1 cellular context compared by ENCODE assay signal in genomic region chr10:102752934-102753664, GRCh38.
A peak's percentile ranks its signal among the peaks of the same experiment; 100 is the strongest.
TF ChIP-seq lines count a peak whose summit lies in the region.

No MANE protein-coding gene starts in this region.

TF ChIP-seq in HepG2, 621 proteins besides CTCF, POLR2A, EP300 and RAD21 (continues in another document):
- TF ChIP-seq ZNF234 (CRISPR knock-in tag; conservative IDR thresholded peaks at IDR 0.05): no peak
- no peak for TF ChIP-seq ZNF644 (CRISPR knock-in tag; IDR thresholded peaks at IDR 0.05; ENCODE audit: low read depth)
- 0 out of 2 replicates have a peak, but pooled peaks have one; percentile 32 for TF ChIP-seq TOE1 (CRISPR knock-in tag; IDR thresholded peaks at IDR 0.05)
- TF ChIP-seq GLMP (CRISPR knock-in tag; IDR thresholded peaks at IDR 0.05; ENCODE audit: borderline replicate concordance): no peak
- no peak for TF ChIP-seq GTF3A (CRISPR knock-in tag; conservative IDR thresholded peaks at IDR 0.05)
- no peak for TF ChIP-seq ZNF576 (CRISPR knock-in tag; IDR thresholded peaks at IDR 0.05)
- TF ChIP-seq AKAP8 (CRISPR knock-in tag; IDR thresholded peaks at IDR 0.05): no peak
- TF ChIP-seq HMG20A (CRISPR knock-in tag; IDR thresholded peaks at IDR 0.05; ENCODE audit: borderline replicate concordance): 0 out of 2 replicates have a peak, but pooled peaks have one; percentile 18
- TF ChIP-seq SKI (IDR thresholded peaks at IDR 0.05; ENCODE audit: partially characterized antibody): no peak
- no peak for TF ChIP-seq ZNF790 (CRISPR knock-in tag; IDR thresholded peaks at IDR 0.05; ENCODE audit: borderline replicate concordance)
- TF ChIP-seq FOXP4 (CRISPR knock-in tag; IDR thresholded peaks at IDR 0.05): no peak
- no peak for TF ChIP-seq SNAPC2 (CRISPR knock-in tag; IDR thresholded peaks at IDR 0.05)
- no peak for TF ChIP-seq ZSCAN22 (CRISPR knock-in tag; IDR thresholded peaks at IDR 0.05)
- no peak for TF ChIP-seq ETV6 (CRISPR knock-in tag; conservative IDR thresholded peaks at IDR 0.05)
- no peak for TF ChIP-seq KAT7 (CRISPR knock-in tag; IDR thresholded peaks at IDR 0.05; ENCODE audit: borderline replicate concordance)
- TF ChIP-seq ZNF280D (CRISPR knock-in tag; IDR thresholded peaks at IDR 0.05): no peak
- no peak for TF ChIP-seq ZNF546 (CRISPR knock-in tag; conservative IDR thresholded peaks at IDR 0.05)
- TF ChIP-seq PTBP1 (IDR thresholded peaks at IDR 0.05; ENCODE audit: low read depth, low read length, poor library complexity, severe bottlenecking): no peak
- peak; percentile 49; the same call in 1 of the 2 replicates for TF ChIP-seq CEBPG (CRISPR knock-in tag; IDR thresholded peaks at IDR 0.05)
- no peak for TF ChIP-seq ZNF777 (CRISPR knock-in tag; IDR thresholded peaks at IDR 0.05)
- no peak for TF ChIP-seq ZNF570 (CRISPR knock-in tag; IDR thresholded peaks at IDR 0.05; ENCODE audit: borderline replicate concordance)
- no peak for TF ChIP-seq CREB3 (CRISPR knock-in tag; IDR thresholded peaks at IDR 0.05)
- no peak for TF ChIP-seq ZNF460 (CRISPR knock-in tag; IDR thresholded peaks at IDR 0.05; ENCODE audit: borderline replicate concordance)
- no peak for TF ChIP-seq MTF2 (CRISPR knock-in tag; IDR thresholded peaks at IDR 0.05; ENCODE audit: borderline replicate concordance)
- TF ChIP-seq NBN (conservative IDR thresholded peaks at IDR 0.05): no peak
- TF ChIP-seq ZNF879 (CRISPR knock-in tag; IDR thresholded peaks at IDR 0.05): no peak
- TF ChIP-seq HNF4A (CRISPR knock-in tag; IDR thresholded peaks at IDR 0.05): 0 out of 2 replicates have a peak, but pooled peaks have one; percentile 3
- TF ChIP-seq ZBTB4 (CRISPR knock-in tag; IDR thresholded peaks at IDR 0.05; ENCODE audit: borderline replicate concordance): no peak
- no peak for TF ChIP-seq ZNF496 (CRISPR knock-in tag; IDR thresholded peaks at IDR 0.05; ENCODE audit: insufficient replicate concordance)
- no peak for TF ChIP-seq ZNF33B (CRISPR knock-in tag; IDR thresholded peaks at IDR 0.05)
- TF ChIP-seq ZSCAN30 (CRISPR knock-in tag; IDR thresholded peaks at IDR 0.05): no peak
- peak; percentile 67 for TF ChIP-seq STAG1 (CRISPR knock-in tag; IDR thresholded peaks at IDR 0.05)
- TF ChIP-seq SUZ12 (IDR thresholded peaks at IDR 0.05; ENCODE audit: low read depth, low read length): no peak
- TF ChIP-seq ATF2 (CRISPR knock-in tag; IDR thresholded peaks at IDR 0.05): no peak
- TF ChIP-seq ZNF580 (CRISPR knock-in tag; IDR thresholded peaks at IDR 0.05; ENCODE audit: borderline replicate concordance, low read depth): no peak
- TF ChIP-seq THAP9 (CRISPR knock-in tag; IDR thresholded peaks at IDR 0.05; ENCODE audit: borderline replicate concordance): no peak
- no peak for TF ChIP-seq ZNF256 (CRISPR knock-in tag; conservative IDR thresholded peaks at IDR 0.05)
- no peak for TF ChIP-seq XRCC5 (optimal IDR thresholded peaks at IDR 0.05; ENCODE audit: low read length)
- TF ChIP-seq PHF20 (CRISPR knock-in tag; IDR thresholded peaks at IDR 0.05): no peak
- TF ChIP-seq POGK (CRISPR knock-in tag; conservative IDR thresholded peaks at IDR 0.05): no peak
- TF ChIP-seq CBX2 (IDR thresholded peaks at IDR 0.05; ENCODE audit: low read depth, low read length): no peak
- no peak for TF ChIP-seq CBX2 (CRISPR knock-in tag; IDR thresholded peaks at IDR 0.05; ENCODE audit: low read depth)
- TF ChIP-seq KDM3A (CRISPR knock-in tag; IDR thresholded peaks at IDR 0.05; ENCODE audit: low read depth): no peak
- TF ChIP-seq THRA (CRISPR knock-in tag; IDR thresholded peaks at IDR 0.05; ENCODE audit: borderline replicate concordance): no peak
- 0 out of 2 replicates have a peak, but pooled peaks have one; percentile 28 for TF ChIP-seq LBX2 (CRISPR knock-in tag; IDR thresholded peaks at IDR 0.05; ENCODE audit: borderline replicate concordance)
